21 cellular contexts compared by ENCODE assay signal in genomic region chr21:34743285-34743684, GRCh38.
DNase-seq lines count a peak whose midpoint lies in the region; ATAC-seq and TF ChIP-seq lines count a peak whose summit lies in the region.
"Had no signal": no experiment of that assay in that cellular context is flagged by ENCODE, and none has a peak within 500 bp of the region (broad histone marks: within the 10 kb centered on the region; RNA-seq: fewer than 3 reads in every experiment).

No MANE protein-coding gene starts in this region.

- no peak overlapping the region for H2BK120ac ChIP-seq in mesenchymal stem cell (ENCODE audit: low read depth, low read length)

- H3K79me2 ChIP-seq in PC-9 (ENCODE audit: low read depth): no peaks in the 10 kb centered on the region

- peaks cover 12% of the 10 kb centered on the region for H3K4me1 ChIP-seq in PC-9 (replicated peaks; ENCODE audit: insufficient read depth)
- peaks cover 3 to 11% of the 10 kb centered on the region in 2 donors for H3K4me1 ChIP-seq in breast epithelium
- peaks cover 14% of the 10 kb centered on the region for H3K4me1 ChIP-seq in mesenchymal stem cell (ENCODE audit: control insufficient read depth, insufficient read depth, low read depth, low read length)
- H3K4me1 ChIP-seq in skeletal muscle satellite cell (ENCODE audit: control insufficient read depth, insufficient read depth, low read length): peaks cover 23% of the 10 kb centered on the region
- H3K4me1 ChIP-seq: Caco-2 had no signal

- DNase-seq in PC-9 (no peak), breast epithelium (ENCODE audit: low spot score in 2 of 2) (no peak), mesenchymal stem cell (no peak), left cardiac atrium (no peak), foreskin fibroblast (no peak)
- DNase-seq in activated CD4-positive, alpha-beta T cell treated with anti-CD3 and anti-CD28 coated beads for 36 hours: no peak
- no peak for DNase-seq in activated CD8-positive, alpha-beta memory T cell treated with anti-CD3 and anti-CD28 coated beads, Interleukin-2, amount 50 U/mL, for 4 hours
- DNase-seq: Caco-2; CD4-positive, alpha-beta T cell; DMS 273 treated with DMSO at 0.1 percent for 48 hours; DMS79 treated with DMSO at 0.1 percent for 48 hours; NCI-H1694; NCI-H2081; NCI-H2171 treated with DMSO at 0.1 percent for 48 hours; NCI-H526; SHP77 treated with DMSO at 0.1 percent for 48 hours; SK-N-SH had no signal

- H3K9me3 Mint-ChIP-seq in activated CD4-positive, alpha-beta T cell treated with anti-CD3 and anti-CD28 coated beads for 36 hours (ENCODE audit: low read depth): no peaks in the 10 kb centered on the region
- H3K9me3 Mint-ChIP-seq: CD4-positive, alpha-beta T cell had no signal

- CTCF ChIA-PET in PC-9 (lab: Charles Lee): interaction anchor here (0.6 kb wide), 1 partner anchor 72 kb away, joined by 7 read pairs; no protein-coding TSS in a partner anchor
- CTCF ChIA-PET in activated CD4-positive, alpha-beta T cell treated with anti-CD3 and anti-CD28 coated beads for 36 hours (lab: Charles Lee): interaction anchor here (0.7 to 1.2 kb wide), 3 partner anchors 11 to 203 kb away, joined by 3 read pairs; no protein-coding TSS in a partner anchor

- H3K27ac ChIP-seq in PC-9 (no peak overlapping the region), breast epithelium (peak overlapping the region; percentile 81 to 83), mesenchymal stem cell (ENCODE audit: low read length, poor library complexity, severe bottlenecking) (no peak overlapping the region)
- H3K27ac ChIP-seq: BLaER1 had no signal

- no peak overlapping the region for H2AK5ac ChIP-seq in mesenchymal stem cell (ENCODE audit: low read length, severe bottlenecking)

- no peak overlapping the region for H2BK15ac ChIP-seq in mesenchymal stem cell (ENCODE audit: low read depth, poor library complexity, severe bottlenecking)

- no TSS peak for BruUV-seq in PC-9 (replicated peaks; lab: Mats Ljungman, UMichigan)

- no peaks in the 10 kb centered on the region for H3K36me3 Mint-ChIP-seq in activated CD4-positive, alpha-beta T cell treated with anti-CD3 and anti-CD28 coated beads for 36 hours (ENCODE audit: low read depth)
- H3K36me3 Mint-ChIP-seq: IgD-negative memory B cell had no signal

- no peak overlapping the region for H4K91ac ChIP-seq in mesenchymal stem cell (ENCODE audit: low read length)

- H3K4me2 ChIP-seq in PC-9 (peak overlapping the region; percentile 29), mesenchymal stem cell (ENCODE audit: low read length, poor library complexity, severe bottlenecking) (no peak overlapping the region), skeletal muscle satellite cell (ENCODE audit: low read length) (peak overlapping the region; percentile 28)
- H3K4me2 ChIP-seq: BLaER1, SK-N-SH had no signal

- no peaks in the 10 kb centered on the region for H4K20me1 ChIP-seq in PC-9 (ENCODE audit: insufficient read depth)
- H4K20me1 ChIP-seq: BLaER1 had no signal

- peaks cover 5% of the 10 kb centered on the region for H3K4me1 Mint-ChIP-seq in activated CD4-positive, alpha-beta T cell treated with anti-CD3 and anti-CD28 coated beads for 36 hours

- no peak overlapping the region for H3K4ac ChIP-seq in mesenchymal stem cell (ENCODE audit: low read depth in 1 of 2, low read length in 2 of 2)

- H2AFZ ChIP-seq in PC-9: no peak overlapping the region
- no peak overlapping the region for H2AFZ ChIP-seq in mesenchymal stem cell (ENCODE audit: low read depth, low read length)

- no peak for ATAC-seq in activated CD4-positive, alpha-beta T cell treated with anti-CD3 and anti-CD28 coated beads for 36 hours
- ATAC-seq in left cardiac atrium: no peak

- H3K9me3 ChIP-seq in PC-9 (ENCODE audit: insufficient read depth, low read depth) (no peaks in the 10 kb centered on the region), breast epithelium (no peaks in the 10 kb centered on the region), mesenchymal stem cell (ENCODE audit: control insufficient read depth, low read length) (no peaks in the 10 kb centered on the region), skeletal muscle satellite cell (replicated peaks; ENCODE audit: low read length) (no peaks in the 10 kb centered on the region)
- H3K9me3 ChIP-seq: BLaER1, Caco-2, HAP-1, SK-N-SH had no signal

- no peak for TF ChIP-seq CTCF in PC-9 (conservative IDR thresholded peaks at IDR 0.05)
- TF ChIP-seq CTCF in breast epithelium (IDR thresholded peaks at IDR 0.05): no peak
- no peak for TF ChIP-seq CTCF in foreskin fibroblast (IDR thresholded peaks at IDR 0.05; ENCODE audit: low read depth, low read length)

- 0 out of 2 replicates have a peak, but pooled peaks cover 3% of the 10 kb centered on the region for H3F3A ChIP-seq in PC-9 (ENCODE audit: insufficient read depth, low read depth)

- no peaks in the 10 kb centered on the region for H3K9me2 ChIP-seq in PC-9 (ENCODE audit: insufficient read depth)
- H3K9me2 ChIP-seq: SK-N-SH had no signal

- H3K14ac ChIP-seq in mesenchymal stem cell (ENCODE audit: low read length in 2 of 2): no peak overlapping the region

- H3K9ac ChIP-seq in mesenchymal stem cell (ENCODE audit: low read length) (peak overlapping the region; percentile 31), skeletal muscle satellite cell (ENCODE audit: low read depth, low read length) (no peak overlapping the region)
- H3K9ac ChIP-seq: BLaER1, SK-N-SH had no signal

- H3K27me3 ChIP-seq in PC-9 (ENCODE audit: insufficient read depth, low read depth): no peaks in the 10 kb centered on the region
- no peaks in the 10 kb centered on the region for H3K27me3 ChIP-seq in breast epithelium
- H3K27me3 ChIP-seq in mesenchymal stem cell (ENCODE audit: control insufficient read depth in 1 of 2, insufficient read depth in 1 of 2, low read length in 2 of 2): peaks cover 0 to 16% of the 10 kb centered on the region in 2 experiments
- H3K27me3 ChIP-seq in skeletal muscle satellite cell (ENCODE audit: control insufficient read depth, insufficient read depth, low read length): peaks cover 5% of the 10 kb centered on the region
- H3K27me3 ChIP-seq: BLaER1 had no signal

- no peak overlapping the region for H3K18ac ChIP-seq in mesenchymal stem cell (ENCODE audit: low read depth in 1 of 2, low read length in 2 of 2)

- no peak overlapping the region for H3K27ac Mint-ChIP-seq in activated CD4-positive, alpha-beta T cell treated with anti-CD3 and anti-CD28 coated beads for 36 hours
- H3K27ac Mint-ChIP-seq: CD4-positive, alpha-beta T cell; IgD-negative memory B cell had no signal

- POLR2A ChIA-PET in PC-9 (lab: Charles Lee; ENCODE audit: unreplicated experiment): interaction anchor here (1.0 kb wide), 1 partner anchor 145 kb away, joined by 5 read pairs; no protein-coding TSS in a partner anchor
- POLR2A ChIA-PET in activated CD4-positive, alpha-beta T cell treated with anti-CD3 and anti-CD28 coated beads for 36 hours (lab: Charles Lee): no interaction called here

- H2BK12ac ChIP-seq in mesenchymal stem cell (ENCODE audit: low read length in 2 of 2): no peak overlapping the region

- H3K4me3 Mint-ChIP-seq in activated CD4-positive, alpha-beta T cell treated with anti-CD3 and anti-CD28 coated beads for 36 hours: no peak overlapping the region
- H3K4me3 Mint-ChIP-seq: CD4-positive, alpha-beta T cell; IgD-negative memory B cell had no signal

- intact Hi-C loops in PC-9 (cut with micrococcal nuclease; ENCODE audit: unreplicated experiment) (no loop called here), breast epithelium (cut with DNase I; ENCODE audit: low total_unique reads) (loop anchor here (10.0 kb wide), 1 partner anchor 1102 kb away; no protein-coding TSS in a partner anchor), left cardiac atrium (cut with DNase I) (loop anchor here (10.0 kb wide), 4 partner anchors 142 to 1282 kb away; no protein-coding TSS in a partner anchor)
- intact Hi-C loops in activated CD4-positive, alpha-beta T cell treated with anti-CD3 and anti-CD28 coated beads for 36 hours (cut with DNase I, micrococcal nuclease): loop anchor here in 1 of 2 experiments (10.0 kb wide), 1 partner anchor 1282 kb away; no protein-coding TSS in a partner anchor

- H4K8ac ChIP-seq in mesenchymal stem cell (ENCODE audit: low read length): no peak overlapping the region

- no peak overlapping the region for H2BK5ac ChIP-seq in mesenchymal stem cell (ENCODE audit: low read depth, low read length, poor library complexity, severe bottlenecking)

- H3K4me3 ChIP-seq in PC-9: no peak overlapping the region
- no peak overlapping the region for H3K4me3 ChIP-seq in breast epithelium
- H3K4me3 ChIP-seq in mesenchymal stem cell (ENCODE audit: insufficient read depth in 1 of 2, low read depth in 1 of 2, low read length in 2 of 2): no peak overlapping the region
- H3K4me3 ChIP-seq in skeletal muscle satellite cell (ENCODE audit: low read length): no peak overlapping the region
- no peak overlapping the region for H3K4me3 ChIP-seq in foreskin fibroblast (ENCODE audit: low read depth in 1 of 2, low read length in 2 of 2)
- H3K4me3 ChIP-seq: BLaER1, HAP-1 had no signal

- H3K23ac ChIP-seq in mesenchymal stem cell (ENCODE audit: low read length in 2 of 2): no peak overlapping the region

- TF ChIP-seq POLR2A in breast epithelium (IDR thresholded peaks at IDR 0.05): no peak

- peaks cover 3% of the 10 kb centered on the region for H3K27me3 Mint-ChIP-seq in activated CD4-positive, alpha-beta T cell treated with anti-CD3 and anti-CD28 coated beads for 36 hours
- H3K27me3 Mint-ChIP-seq: CD4-positive, alpha-beta T cell had no signal

- no peaks in the 10 kb centered on the region for H3K79me1 ChIP-seq in mesenchymal stem cell (replicated peaks; ENCODE audit: low read length, poor library complexity, severe bottlenecking)

- 92% methylated on average over 9 of the region's 9 CpGs for WGBS in mesenchymal stem cell

- H3K36me3 ChIP-seq in PC-9 (ENCODE audit: low read depth) (no peaks in the 10 kb centered on the region), breast epithelium (no peaks in the 10 kb centered on the region), mesenchymal stem cell (ENCODE audit: control insufficient read depth in 1 of 2, insufficient read depth in 2 of 2, low read depth in 1 of 2, low read length in 2 of 2) (no peaks in the 10 kb centered on the region), skeletal muscle satellite cell (ENCODE audit: insufficient read depth, low read length) (no peaks in the 10 kb centered on the region)
- H3K36me3 ChIP-seq: BLaER1, HAP-1 had no signal

Comparison
In these comparisons a context has a peak if more than half of its experiments do, and no peak if none do; other contexts are left out.
1. H3K27ac ChIP-seq: peak in breast epithelium (2 of 2); none in PC-9 (single experiment) and mesenchymal stem cell (single experiment).